Comparison of ENCODE assay signal across 18 cellular contexts in genomic region chr16:27472091-27473020, GRCh38.
DNase-seq lines count a peak whose midpoint lies in the region; ATAC-seq, FAIRE-seq and TF ChIP-seq lines count a peak whose summit lies in the region.
"Had no signal": no experiment of that assay in that cellular context is flagged by ENCODE, and none has a peak within 500 bp of the region (broad histone marks: within the 10 kb centered on the region; RNA-seq: fewer than 3 reads in every experiment).

No MANE protein-coding gene starts in this region.

- H3K36me3 ChIP-seq in kidney (ENCODE audit: control insufficient read depth in 1 of 2, insufficient read depth in 2 of 2, low read length in 2 of 2) (peaks cover 49 to 78% of the 10 kb centered on the region in 2 donors), aorta (ENCODE audit: control insufficient read depth in 1 of 2, insufficient read depth in 2 of 2, low read length in 1 of 2) (peaks cover 0 to 10% of the 10 kb centered on the region in 2 donors)
- peaks cover under 1 to 97% (median 32%) of the 10 kb centered on the region in 3 experiments for H3K36me3 ChIP-seq in naive thymus-derived CD4-positive, alpha-beta T cell (ENCODE audit: control insufficient read depth in 2 of 3, insufficient read depth in 3 of 3, low read length in 3 of 3)

- no peaks in the 10 kb centered on the region for H3K9me3 Mint-ChIP-seq in activated T-helper 17 cell treated with anti-CD3 and anti-CD28 coated beads, Interleukin-2, amount 50 U/mL, for 72 hours
- no peaks in the 10 kb centered on the region for H3K9me3 Mint-ChIP-seq in naive thymus-derived CD4-positive, alpha-beta T cell
- H3K9me3 Mint-ChIP-seq: brain; dendritic cell treated with granulocyte-macrophage colony-stimulating factor and Interleukin-4, amounts not matched to agents 40 ng/mL and 50 ng/mL, for 4 days had no signal

- peak overlapping the region; percentile 27 for H3K27ac Mint-ChIP-seq in activated T-helper 17 cell treated with anti-CD3 and anti-CD28 coated beads, Interleukin-2, amount 50 U/mL, for 72 hours
- peak overlapping the region in 4 of 9 donors; percentile 34 to 78 (median 53) for H3K27ac Mint-ChIP-seq in naive thymus-derived CD4-positive, alpha-beta T cell
- H3K27ac Mint-ChIP-seq: brain; dendritic cell treated with granulocyte-macrophage colony-stimulating factor and Interleukin-4, amounts not matched to agents 40 ng/mL and 50 ng/mL, for 4 days had no signal

- CTCF ChIA-PET in naive thymus-derived CD4-positive, alpha-beta T cell (lab: Charles Lee) = no interaction called here

- no peaks in the 10 kb centered on the region for H3K27me3 Mint-ChIP-seq in activated T-helper 17 cell treated with anti-CD3 and anti-CD28 coated beads, Interleukin-2, amount 50 U/mL, for 72 hours
- H3K27me3 Mint-ChIP-seq in naive thymus-derived CD4-positive, alpha-beta T cell = no peaks in the 10 kb centered on the region
- H3K27me3 Mint-ChIP-seq: dendritic cell treated with granulocyte-macrophage colony-stimulating factor and Interleukin-4, amounts not matched to agents 40 ng/mL and 50 ng/mL, for 4 days had no signal

- DNase-seq in Right ventricle myocardium inferior (ENCODE audit: missing footprints) = peak; percentile 18
- no peak for DNase-seq in cardiac septum (ENCODE audit: low spot score)
- DNase-seq in kidney = peak; percentile 10
- DNase-seq in aorta = peak; percentile 22 to 49
- no peak for DNase-seq in stimulated activated CD4-positive, alpha-beta T cell treated with anti-CD3 and anti-CD28 coated beads, Interleukin-15, amount 100 ng/mL, for 24 hours
- DNase-seq in naive thymus-derived CD4-positive, alpha-beta T cell = no peak
- DNase-seq: activated naive CD4-positive, alpha-beta T cell treated with anti-CD3 and anti-CD28 coated beads, Interleukin-2, amount 50 U/mL, for 16 hours; midbrain; NCI-H187 treated with DMSO at 0.1 percent for 48 hours; NCI-H446 treated with DMSO at 0.1 percent for 48 hours; NK-92 treated with Interleukin-12 subunit alpha and Interleukin-12 subunit beta, amount 100 ng/mL, for 24 hours; testis had no signal

- ATAC-seq in Right ventricle myocardium inferior = no peak
- ATAC-seq in activated T-helper 17 cell treated with anti-CD3 and anti-CD28 coated beads, Interleukin-2, amount 50 U/mL, for 72 hours (replicated peaks) = no peak
- no peak for ATAC-seq in aorta (ENCODE audit: low FRiP score)
- ATAC-seq in GM21360 (IDR thresholded peaks at IDR 0.05; ENCODE audit: unreplicated experiment) = no peak
- ATAC-seq in naive thymus-derived CD4-positive, alpha-beta T cell = no peak

- H3K4me3 Mint-ChIP-seq in activated T-helper 17 cell treated with anti-CD3 and anti-CD28 coated beads, Interleukin-2, amount 50 U/mL, for 72 hours = no peak overlapping the region
- H3K4me3 Mint-ChIP-seq in naive thymus-derived CD4-positive, alpha-beta T cell = peak overlapping the region in 1 of 10 donors; percentile 36
- H3K4me3 Mint-ChIP-seq: brain; dendritic cell treated with granulocyte-macrophage colony-stimulating factor and Interleukin-4, amounts not matched to agents 40 ng/mL and 50 ng/mL, for 4 days had no signal

- WGBS in aorta, 2 donors = 88 to 91% methylated on average over 15 of the region's 15 CpGs

- no peak overlapping the region for H3K4me3 ChIP-seq in kidney (ENCODE audit: low read length in 2 of 2)
- no peak overlapping the region for H3K4me3 ChIP-seq in aorta (ENCODE audit: low read length in 2 of 2)
- no peak overlapping the region for H3K4me3 ChIP-seq in naive thymus-derived CD4-positive, alpha-beta T cell (ENCODE audit: low read length)
- H3K4me3 ChIP-seq: testis had no signal

- H3K27ac ChIP-seq in kidney (ENCODE audit: low read depth in 2 of 2, low read length in 2 of 2) (no peak overlapping the region), aorta (ENCODE audit: low read depth in 1 of 2, low read length in 2 of 2) (no peak overlapping the region)
- no peak overlapping the region for H3K27ac ChIP-seq in naive thymus-derived CD4-positive, alpha-beta T cell (ENCODE audit: low read depth, low read length)
- H3K27ac ChIP-seq: RWPE1, testis had no signal

- H3K9me3 ChIP-seq in kidney (ENCODE audit: control insufficient read depth in 1 of 2, low read length in 2 of 2) = no peaks in the 10 kb centered on the region
- no peaks in the 10 kb centered on the region for H3K9me3 ChIP-seq in aorta (ENCODE audit: control insufficient read depth, low read length)
- no peaks in the 10 kb centered on the region for H3K9me3 ChIP-seq in naive thymus-derived CD4-positive, alpha-beta T cell (ENCODE audit: control insufficient read depth in 2 of 3, low read length in 3 of 3)
- H3K9me3 ChIP-seq: testis had no signal

- no peaks in the 10 kb centered on the region for H3K4me1 Mint-ChIP-seq in activated T-helper 17 cell treated with anti-CD3 and anti-CD28 coated beads, Interleukin-2, amount 50 U/mL, for 72 hours
- no peaks in the 10 kb centered on the region for H3K4me1 Mint-ChIP-seq in naive thymus-derived CD4-positive, alpha-beta T cell
- H3K4me1 Mint-ChIP-seq: brain had no signal

- H3K27me3 ChIP-seq in aorta (ENCODE audit: control insufficient read depth in 1 of 2, insufficient read depth in 2 of 2, low read length in 1 of 2) = no peaks in the 10 kb centered on the region
- no peaks in the 10 kb centered on the region for H3K27me3 ChIP-seq in naive thymus-derived CD4-positive, alpha-beta T cell (ENCODE audit: control insufficient read depth in 2 of 2, insufficient read depth in 2 of 2, low read length in 2 of 2)
- H3K27me3 ChIP-seq: testis had no signal

- peaks cover 98% of the 10 kb centered on the region for H3K36me3 Mint-ChIP-seq in activated T-helper 17 cell treated with anti-CD3 and anti-CD28 coated beads, Interleukin-2, amount 50 U/mL, for 72 hours (ENCODE audit: low read depth)
- H3K36me3 Mint-ChIP-seq in naive thymus-derived CD4-positive, alpha-beta T cell = peaks cover 13 to 89% (median 43%) of the 10 kb centered on the region in 5 donors

- no peak for TF ChIP-seq CTCF in kidney (IDR thresholded peaks at IDR 0.05; ENCODE audit: borderline replicate concordance, extremely low read depth, insufficient read depth)

- no peak for FAIRE-seq in kidney (lab: Jason Lieb, UNC)
- FAIRE-seq: TTC549 had no signal

- H3K4me1 ChIP-seq in kidney (ENCODE audit: control insufficient read depth in 1 of 2, insufficient read depth in 1 of 2, low read depth in 1 of 2, low read length in 2 of 2) (peaks cover 0 to 6% of the 10 kb centered on the region in 2 donors), aorta (ENCODE audit: control insufficient read depth in 1 of 2, insufficient read depth in 2 of 2, low read length in 2 of 2) (no peaks in the 10 kb centered on the region)
- H3K4me1 ChIP-seq in naive thymus-derived CD4-positive, alpha-beta T cell (ENCODE audit: control insufficient read depth in 2 of 2, insufficient read depth in 2 of 2, low read length in 2 of 2) = no peaks in the 10 kb centered on the region
- H3K4me1 ChIP-seq: testis had no signal

- no peak overlapping the region for H3K9ac ChIP-seq in kidney (ENCODE audit: low read length in 2 of 2)

- POLR2A ChIA-PET in naive thymus-derived CD4-positive, alpha-beta T cell (lab: Charles Lee) = no interaction called here

- intact Hi-C loops in Right ventricle myocardium inferior (cut with DNase I) (no loop called here), cardiac septum (cut with DNase I) (no loop called here), kidney (cut with DNase I) (no loop called here), aorta (cut with DNase I) (no loop called here)
- intact Hi-C loops in naive thymus-derived CD4-positive, alpha-beta T cell (cut with micrococcal nuclease) = no loop called here

Comparison
In these comparisons a context has a peak if more than half of its experiments do, and no peak if none do; other contexts are left out.
1. DNase-seq: peak in Right ventricle myocardium inferior (single experiment), kidney (single experiment) and aorta (2 of 2); none in cardiac septum (single experiment), stimulated activated CD4-positive, alpha-beta T cell treated with anti-CD3 and anti-CD28 coated beads, Interleukin-15, amount 100 ng/mL, for 24 hours (single experiment) and naive thymus-derived CD4-positive, alpha-beta T cell (0 of 9).